2 cellular contexts compared by ENCODE assay signal in the genomic region with DNA sequence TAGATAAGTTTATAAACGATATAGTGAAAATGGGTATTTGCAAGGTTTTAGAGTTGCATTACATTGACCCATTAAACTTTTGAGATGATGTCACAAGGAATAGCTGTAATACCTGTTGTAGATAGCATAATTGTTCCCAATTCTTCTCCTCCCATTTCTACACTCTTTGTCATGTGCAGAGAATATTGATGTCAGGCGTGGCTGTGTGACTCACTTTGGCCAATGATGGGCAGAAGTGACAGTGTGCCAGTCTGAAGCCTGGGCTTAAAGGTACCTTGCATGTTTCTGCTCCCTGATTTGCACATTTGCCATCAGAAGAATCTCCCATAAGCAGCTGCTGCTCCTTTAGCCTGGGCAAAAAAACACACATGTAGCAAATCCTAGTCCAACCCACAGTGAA.
A peak's percentile ranks its signal among the peaks of the same experiment; 100 is the strongest.
TF ChIP-seq lines count a peak whose summit lies in the region.

No MANE protein-coding gene starts in this region.

TF ChIP-seq in SK-N-SH, 30 proteins besides CTCF, POLR2A, EP300 and RAD21 (continued from another document):
- TF ChIP-seq, protein P1, sequence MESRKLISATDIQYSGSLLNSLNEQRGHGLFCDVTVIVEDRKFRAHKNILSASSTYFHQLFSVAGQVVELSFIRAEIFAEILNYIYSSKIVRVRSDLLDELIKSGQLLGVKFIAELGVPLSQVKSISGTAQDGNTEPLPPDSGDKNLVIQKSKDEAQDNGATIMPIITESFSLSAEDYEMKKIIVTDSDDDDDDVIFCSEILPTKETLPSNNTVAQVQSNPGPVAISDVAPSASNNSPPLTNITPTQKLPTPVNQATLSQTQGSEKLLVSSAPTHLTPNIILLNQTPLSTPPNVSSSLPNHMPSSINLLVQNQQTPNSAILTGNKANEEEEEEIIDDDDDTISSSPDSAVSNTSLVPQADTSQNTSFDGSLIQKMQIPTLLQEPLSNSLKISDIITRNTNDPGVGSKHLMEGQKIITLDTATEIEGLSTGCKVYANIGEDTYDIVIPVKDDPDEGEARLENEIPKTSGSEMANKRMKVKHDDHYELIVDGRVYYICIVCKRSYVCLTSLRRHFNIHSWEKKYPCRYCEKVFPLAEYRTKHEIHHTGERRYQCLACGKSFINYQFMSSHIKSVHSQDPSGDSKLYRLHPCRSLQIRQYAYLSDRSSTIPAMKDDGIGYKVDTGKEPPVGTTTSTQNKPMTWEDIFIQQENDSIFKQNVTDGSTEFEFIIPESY (IDR thresholded peaks at IDR 0.05; ENCODE audit: borderline replicate concordance, low read depth): no peak
- TF ChIP-seq, protein P2, sequence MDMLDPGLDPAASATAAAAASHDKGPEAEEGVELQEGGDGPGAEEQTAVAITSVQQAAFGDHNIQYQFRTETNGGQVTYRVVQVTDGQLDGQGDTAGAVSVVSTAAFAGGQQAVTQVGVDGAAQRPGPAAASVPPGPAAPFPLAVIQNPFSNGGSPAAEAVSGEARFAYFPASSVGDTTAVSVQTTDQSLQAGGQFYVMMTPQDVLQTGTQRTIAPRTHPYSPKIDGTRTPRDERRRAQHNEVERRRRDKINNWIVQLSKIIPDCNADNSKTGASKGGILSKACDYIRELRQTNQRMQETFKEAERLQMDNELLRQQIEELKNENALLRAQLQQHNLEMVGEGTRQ (IDR thresholded peaks at IDR 0.05; ENCODE audit: borderline replicate concordance, low read depth, low read length): no peak
- TF ChIP-seq FOSL2 (IDR thresholded peaks at IDR 0.05; ENCODE audit: borderline replicate concordance, low read depth): peak; percentile 24; the same call in 1 of the 2 replicates

TF ChIP-seq in SK-N-SH treated with all-trans-retinoic acid at 6 μM for 48 hours, 23 proteins besides CTCF, POLR2A, EP300 and RAD21 (continued from another document):
- TF ChIP-seq, protein P3, sequence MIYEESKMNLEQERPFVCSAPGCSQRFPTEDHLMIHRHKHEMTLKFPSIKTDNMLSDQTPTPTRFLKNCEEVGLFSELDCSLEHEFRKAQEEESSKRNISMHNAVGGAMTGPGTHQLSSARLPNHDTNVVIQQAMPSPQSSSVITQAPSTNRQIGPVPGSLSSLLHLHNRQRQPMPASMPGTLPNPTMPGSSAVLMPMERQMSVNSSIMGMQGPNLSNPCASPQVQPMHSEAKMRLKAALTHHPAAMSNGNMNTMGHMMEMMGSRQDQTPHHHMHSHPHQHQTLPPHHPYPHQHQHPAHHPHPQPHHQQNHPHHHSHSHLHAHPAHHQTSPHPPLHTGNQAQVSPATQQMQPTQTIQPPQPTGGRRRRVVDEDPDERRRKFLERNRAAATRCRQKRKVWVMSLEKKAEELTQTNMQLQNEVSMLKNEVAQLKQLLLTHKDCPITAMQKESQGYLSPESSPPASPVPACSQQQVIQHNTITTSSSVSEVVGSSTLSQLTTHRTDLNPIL (CRISPR knock-in tag; IDR thresholded peaks at IDR 0.05; ENCODE audit: low read depth): no peak
- TF ChIP-seq, protein P4, sequence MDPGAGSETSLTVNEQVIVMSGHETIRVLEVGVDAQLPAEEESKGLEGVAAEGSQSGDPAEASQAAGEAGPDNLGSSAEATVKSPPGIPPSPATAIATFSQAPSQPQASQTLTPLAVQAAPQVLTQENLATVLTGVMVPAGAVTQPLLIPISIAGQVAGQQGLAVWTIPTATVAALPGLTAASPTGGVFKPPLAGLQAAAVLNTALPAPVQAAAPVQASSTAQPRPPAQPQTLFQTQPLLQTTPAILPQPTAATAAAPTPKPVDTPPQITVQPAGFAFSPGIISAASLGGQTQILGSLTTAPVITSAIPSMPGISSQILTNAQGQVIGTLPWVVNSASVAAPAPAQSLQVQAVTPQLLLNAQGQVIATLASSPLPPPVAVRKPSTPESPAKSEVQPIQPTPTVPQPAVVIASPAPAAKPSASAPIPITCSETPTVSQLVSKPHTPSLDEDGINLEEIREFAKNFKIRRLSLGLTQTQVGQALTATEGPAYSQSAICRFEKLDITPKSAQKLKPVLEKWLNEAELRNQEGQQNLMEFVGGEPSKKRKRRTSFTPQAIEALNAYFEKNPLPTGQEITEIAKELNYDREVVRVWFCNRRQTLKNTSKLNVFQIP (CRISPR knock-in tag; IDR thresholded peaks at IDR 0.05; ENCODE audit: borderline replicate concordance, low read depth): no peak
- no peak for TF ChIP-seq ESRRG (CRISPR knock-in tag; IDR thresholded peaks at IDR 0.05)
- no peak for TF ChIP-seq ARNTL (CRISPR knock-in tag; IDR thresholded peaks at IDR 0.05; ENCODE audit: borderline replicate concordance, low read depth)
- no peak for TF ChIP-seq CSDC2 (CRISPR knock-in tag; IDR thresholded peaks at IDR 0.05)
- TF ChIP-seq TOX (CRISPR knock-in tag; IDR thresholded peaks at IDR 0.05; ENCODE audit: borderline replicate concordance): no peak
- no peak for TF ChIP-seq RARB (CRISPR knock-in tag; IDR thresholded peaks at IDR 0.05)
